In genomic region chr6:28443112-28443773, GRCh38 we compare ENCODE assay signal across 1 cellular context.
TF ChIP-seq lines count a peak whose summit lies in the region.

Gene ZSCAN23, minus strand, starts transcription at chr6:28443491. Its CDS starts 7,225 bp downstream, at chr6:28436266.

TF ChIP-seq in GM12878, 131 proteins besides CTCF, POLR2A, EP300 and RAD21 (continued from another document):
- TF ChIP-seq ATF3 (IDR thresholded peaks at IDR 0.05; ENCODE audit: borderline replicate concordance, extremely low read depth, low read depth, low read length) (no peak), ZNF207 (IDR thresholded peaks at IDR 0.05; ENCODE audit: borderline replicate concordance) (no peak), POLR2AphosphoS5 (IDR thresholded peaks at IDR 0.05; ENCODE audit: low read length) (peak; percentile 91)
TF ChIP-seq in GM12878: peak in this region for 23.
